In genomic region chr14:104120281-104120741, GRCh38 we compare ENCODE assay signal across 34 cellular contexts. TPM values are rescaled to one million over a fixed set of nuclear protein-coding genes. Genes with fewer than 3 reads are reported as not detected.
DNase-seq lines count a peak whose midpoint lies in the region; ATAC-seq and TF ChIP-seq lines count a peak whose summit lies in the region.
"Had no signal": no experiment of that assay in that cellular context is flagged by ENCODE, and none has a peak within 500 bp of the region (broad histone marks: within the 10 kb centered on the region; RNA-seq: fewer than 3 reads in every experiment).

No MANE protein-coding gene starts in this region.

- H3K27me3 ChIP-seq in WERI-Rb-1 (ENCODE audit: insufficient read depth, low read depth, severe bottlenecking) (no peaks in the 10 kb centered on the region), stomach (peaks cover 21 to 63% (median 27%) of the 10 kb centered on the region in 3 donors), esophagus muscularis mucosa (peaks cover 0 to 68% (median 23%) of the 10 kb centered on the region in 4 donors), adrenal gland (peaks cover 36% of the 10 kb centered on the region)
- H3K27me3 ChIP-seq: testis had no signal

- H3K9me3 ChIP-seq in WERI-Rb-1 (ENCODE audit: severe bottlenecking): peaks cover 6% of the 10 kb centered on the region
- H3K9me3 ChIP-seq in stomach: peaks cover 0 to 23% (median 17%) of the 10 kb centered on the region in 4 donors
- peaks cover 0 to 28% (median 23%) of the 10 kb centered on the region in 4 donors for H3K9me3 ChIP-seq in esophagus muscularis mucosa
- H3K9me3 ChIP-seq in adrenal gland (replicated peaks in 1 of 3): peaks cover 0 to 7% (median 0%) of the 10 kb centered on the region in 3 donors
- H3K9me3 ChIP-seq: testis had no signal

- no peak for TF ChIP-seq EP300 in stomach (IDR thresholded peaks at IDR 0.05)
- TF ChIP-seq EP300 in esophagus muscularis mucosa (IDR thresholded peaks at IDR 0.05): no peak

- no peak for TF ChIP-seq CTCF in WERI-Rb-1 (IDR thresholded peaks at IDR 0.05; ENCODE audit: low read depth, low read length)
- TF ChIP-seq CTCF in stomach (IDR thresholded peaks at IDR 0.05): no peak
- TF ChIP-seq CTCF in esophagus muscularis mucosa (IDR thresholded peaks at IDR 0.05): no peak
- TF ChIP-seq CTCF in adrenal gland (IDR thresholded peaks at IDR 0.05): no peak

- peaks cover 15 to 31% (median 28%) of the 10 kb centered on the region in 4 donors for H3K4me1 ChIP-seq in stomach
- H3K4me1 ChIP-seq in esophagus muscularis mucosa: peaks cover 7 to 24% (median 20%) of the 10 kb centered on the region in 4 donors
- peaks cover 9 to 11% of the 10 kb centered on the region in 2 donors for H3K4me1 ChIP-seq in adrenal gland (replicated peaks in 1 of 2)
- H3K4me1 ChIP-seq: psoas muscle, SJCRH30 had no signal

- H3K4me3 ChIP-seq in WERI-Rb-1 (ENCODE audit: low read depth, low read length) (no peak overlapping the region), stomach (no peak overlapping the region), esophagus muscularis mucosa (no peak overlapping the region), adrenal gland (no peak overlapping the region)
- H3K4me3 ChIP-seq: A549, Peyer's patch, psoas muscle, SJCRH30, testis had no signal

- intact Hi-C loops in Right ventricle myocardium superior (cut with DNase I) (no loop called here), left ventricle myocardium superior (cut with micrococcal nuclease) (no loop called here), stomach (cut with DNase I; ENCODE audit: low total_unique reads) (no loop called here), esophagus muscularis mucosa (cut with DNase I) (no loop called here), adrenal gland (cut with DNase I) (no loop called here)

- TF ChIP-seq POLR2A in stomach (IDR thresholded peaks at IDR 0.05): no peak
- TF ChIP-seq POLR2A in esophagus muscularis mucosa (IDR thresholded peaks at IDR 0.05; ENCODE audit: low read depth): no peak
- no peak for TF ChIP-seq POLR2A in adrenal gland (IDR thresholded peaks at IDR 0.05)

- WGBS in stomach, 5 donors: 83 to 88% (median 86%) methylated on average over 5 of the region's 5 CpGs
- 81% methylated on average over 5 of the region's 5 CpGs for WGBS in esophagus muscularis mucosa
- WGBS in adrenal gland, 4 donors: 67 to 78% (median 72%) methylated on average over 4 to 5 of the region's 5 CpGs

- ATAC-seq in Right ventricle myocardium superior (ENCODE audit: poor library complexity) (no peak), left ventricle myocardium superior (no peak)
- ATAC-seq: A549; naive thymus-derived CD4-positive, alpha-beta T cell; psoas muscle had no signal

- DNase-seq in Right ventricle myocardium superior (peak; percentile 20), left ventricle myocardium superior (no peak), WERI-Rb-1 (peak; percentile 3), inferior parietal cortex (ENCODE audit: extremely low spot score) (peak; percentile 16), stomach (peak; percentile 23), GM19238 (ENCODE audit: insufficient read length, low spot score) (no peak), esophagus muscularis mucosa (ENCODE audit: extremely low spot score) (no peak), adrenal gland (no peak)
- DNase-seq: activated CD4-positive, alpha-beta T cell treated with anti-CD3 and anti-CD28 coated beads for 4 hours; activated gamma-delta T cell treated with Interleukin-2 at 50 U/mL for 16 hours; activated T-cell treated with anti-CD3 and anti-CD28 coated beads, Interleukin-2, amount 50 U/mL, for 1 hour; AML-193; Calu3; CD4-positive, CD25-positive, alpha-beta regulatory T cell; DMS79; GDM1; HCEC 1CT; MM.1S; naive thymus-derived CD4-positive, alpha-beta T cell; NCI-H1417; NCI-H2029 treated with DMSO at 0.1 percent for 48 hours; NCI-H2227 treated with DMSO at 0.1 percent for 48 hours; NCI-H69; nucleus accumbens; SJCRH30; stimulated activated naive CD4-positive, alpha-beta T cell; T-helper 9 cell; testis had no signal

- H3K36me3 ChIP-seq in WERI-Rb-1 (no peaks in the 10 kb centered on the region), stomach (no peaks in the 10 kb centered on the region), esophagus muscularis mucosa (no peaks in the 10 kb centered on the region), adrenal gland (replicated peaks in 1 of 2) (no peaks in the 10 kb centered on the region)
- H3K36me3 ChIP-seq: Peyer's patch, SJCRH30 had no signal

- no peak overlapping the region for H3K27ac ChIP-seq in WERI-Rb-1
- no peak overlapping the region for H3K27ac ChIP-seq in stomach
- H3K27ac ChIP-seq in esophagus muscularis mucosa (replicated peaks in 1 of 4): no peak overlapping the region
- H3K27ac ChIP-seq in adrenal gland: no peak overlapping the region
- H3K27ac ChIP-seq: A549, Peyer's patch, psoas muscle, SJCRH30, testis had no signal

RNA-seq across cellular contexts. Expression of gene KIF26A, which starts 18.1 kb away (rescaled TPM):
- 6.3 TPM for total RNA-seq in Right ventricle myocardium superior
- 6.0 TPM for total RNA-seq in left ventricle myocardium superior
- 10 to 100 TPM in 1 of 5 donors, 1 to 10 TPM in 3, under 1 TPM in 1; 0.89 to 21.7 (median 2.8) TPM for total RNA-seq in stomach
- 1 to 10 TPM in 2 of 3 donors, under 1 TPM in 1; 0.65 to 1.8 (median 1.2) TPM for polyA plus RNA-seq in stomach
- 1 to 10 TPM; 4.6 to 7.2 (median 5.6) TPM for total RNA-seq in esophagus muscularis mucosa
- total RNA-seq in adrenal gland: 10 to 100 TPM in 4 of 8 donors, 1 to 10 TPM in 4; 3.6 to 23.9 (median 9.4) TPM
- 10 to 100 TPM in 1 of 3 donors, 1 to 10 TPM in 1, under 1 TPM in 1; 0.49 to 16.1 (median 2.5) TPM for polyA plus RNA-seq in adrenal gland
- polyA plus RNA-seq: CD4-positive, CD25-positive, alpha-beta regulatory T cell; naive thymus-derived CD4-positive, alpha-beta T cell had no signal

RNA-seq across cellular contexts. Expression of gene ASPG, which starts 34.8 kb away (rescaled TPM):
- 44.1 TPM for total RNA-seq in Right ventricle myocardium superior
- total RNA-seq in left ventricle myocardium superior: 28.2 TPM
- 10 to 100 TPM in 1 of 5 donors, 1 to 10 TPM in 2, under 1 TPM in 1, not detected in 1; 0.58 to 10.7 (median 5.3) TPM for total RNA-seq in stomach
- 1 to 10 TPM in 2 of 3 donors, under 1 TPM in 1; 0.12 to 5.5 (median 4.4) TPM for polyA plus RNA-seq in stomach
- under 1 TPM in 3 of 4 donors, not detected in 1; 0.33 to 0.75 (median 0.45) TPM for total RNA-seq in esophagus muscularis mucosa
- 1 to 10 TPM in 7 of 8 donors, under 1 TPM in 1; 0.77 to 9.1 (median 3.3) TPM for total RNA-seq in adrenal gland
- 1 to 10 TPM in 2 of 3 donors, under 1 TPM in 1; 0.07 to 7.6 (median 6.0) TPM for polyA plus RNA-seq in adrenal gland
- total RNA-seq: activated CD8-positive, alpha-beta memory T cell treated with anti-CD3 and anti-CD28 coated beads for 36 hours; Calu3; CD4-positive, CD25-positive, alpha-beta regulatory T cell; fibroblast of lung; glomerular endothelial cell had no signal
- polyA plus RNA-seq: A549; CD4-positive, CD25-positive, alpha-beta regulatory T cell; fibroblast of lung; naive thymus-derived CD4-positive, alpha-beta T cell had no signal

Comparison
In these comparisons a context has a peak if more than half of its experiments do, and no peak if none do; other contexts are left out.
1. DNase-seq: peak in Right ventricle myocardium superior (single experiment), WERI-Rb-1 (single experiment), inferior parietal cortex (single experiment) and stomach (single experiment); none in left ventricle myocardium superior (single experiment), GM19238 (single experiment), esophagus muscularis mucosa (single experiment) and adrenal gland (0 of 7).